10 cellular contexts compared by ENCODE assay signal in the genomic region with DNA sequence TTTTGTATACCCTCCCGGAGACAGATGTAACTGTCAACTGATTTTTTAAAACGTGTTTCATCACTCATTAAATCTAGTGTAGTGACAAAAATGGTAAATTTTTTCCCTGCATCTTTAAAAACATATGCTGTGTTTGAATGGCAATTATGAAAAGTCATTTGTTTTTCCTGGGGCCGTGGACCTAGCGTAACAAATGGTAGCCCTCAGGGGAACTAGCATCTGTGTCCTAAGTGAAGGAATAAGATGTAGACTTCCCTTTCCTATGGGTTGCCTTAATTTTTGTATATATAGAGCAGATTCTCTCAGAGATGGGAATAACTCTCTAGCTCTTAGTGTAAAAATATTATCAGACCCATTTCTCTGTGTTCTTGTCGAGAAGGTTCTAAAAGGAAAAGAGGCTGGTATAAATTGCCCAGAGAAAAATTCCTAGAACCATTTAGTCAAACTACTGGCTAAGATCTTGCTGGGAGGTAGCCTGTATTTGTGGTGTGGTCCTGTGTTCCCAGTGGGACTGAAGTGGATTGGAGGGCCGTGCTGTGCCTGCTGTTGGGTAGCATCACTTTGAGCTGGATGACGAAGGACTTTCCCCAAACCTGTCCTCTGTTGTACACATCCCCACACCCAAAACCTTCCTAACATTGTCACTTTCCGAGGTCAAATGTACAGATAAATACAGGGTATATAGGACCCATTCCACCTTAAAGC.
DNase-seq lines count a peak whose midpoint lies in the region; ATAC-seq and TF ChIP-seq lines count a peak whose summit lies in the region.
"Had no signal": no experiment of that assay in that cellular context is flagged by ENCODE, and none has a peak within 500 bp of the region (broad histone marks: within the 10 kb centered on the region; RNA-seq: fewer than 3 reads in every experiment).

No MANE protein-coding gene starts in this region.

- TF ChIP-seq CTCF in nephron (IDR thresholded peaks at IDR 0.05; ENCODE audit: unreplicated experiment in 3 of 3) = no peak

- no peak for DNase-seq in CD4-positive, CD25-positive, alpha-beta regulatory T cell
- no peak for DNase-seq in activated naive CD8-positive, alpha-beta T cell treated with anti-CD3 and anti-CD28 coated beads, Interleukin-2, amount 50 U/mL, for 24 hours
- DNase-seq in Kasumi-1 (lab: John Stamatoyannopoulos, UW) = no peak
- no peak for DNase-seq in stimulated activated CD4-positive, alpha-beta T cell treated with anti-CD3 and anti-CD28 coated beads, Interleukin-4, amount 100 ng/mL, for 1 hour
- no peak for DNase-seq in stimulated activated CD8-positive, alpha-beta memory T cell treated with anti-CD3 and anti-CD28 coated beads, Interleukin-4, amount 100 ng/mL, for 48 hours
- DNase-seq: NCI-H1048 had no signal

- H3K27ac Mint-ChIP-seq in CD4-positive, CD25-positive, alpha-beta regulatory T cell = peak overlapping the region; percentile 93
- peak overlapping the region; percentile 75 for H3K27ac Mint-ChIP-seq in activated naive CD8-positive, alpha-beta T cell treated with anti-CD3 and anti-CD28 coated beads, Interleukin-2, amount 50 U/mL, for 24 hours
- peak overlapping the region; percentile 47 to 70 (median 66) for H3K27ac Mint-ChIP-seq in nephron

- peak overlapping the region; percentile 88 for H3K4me3 ChIP-seq in CD4-positive, CD25-positive, alpha-beta regulatory T cell (ENCODE audit: low read depth, low read length)
- no peak overlapping the region for H3K4me3 ChIP-seq in HUES64 (ENCODE audit: low read length)
- H3K4me3 ChIP-seq: SK-N-MC had no signal

- 76% methylated on average over 5 of the region's 8 CpGs for WGBS in HUES64

- H3K4me3 Mint-ChIP-seq in CD4-positive, CD25-positive, alpha-beta regulatory T cell = peak overlapping the region; percentile 89 to 97 (median 90)
- H3K4me3 Mint-ChIP-seq in activated naive CD8-positive, alpha-beta T cell treated with anti-CD3 and anti-CD28 coated beads, Interleukin-2, amount 50 U/mL, for 24 hours = no peak overlapping the region
- no peak overlapping the region for H3K4me3 Mint-ChIP-seq in nephron

- H3K9ac ChIP-seq in HUES64 (ENCODE audit: low read depth, low read length) = no peak overlapping the region

- H3K36me3 ChIP-seq in CD4-positive, CD25-positive, alpha-beta regulatory T cell (ENCODE audit: control insufficient read depth, insufficient read depth, low read length) = no peaks in the 10 kb centered on the region
- no peaks in the 10 kb centered on the region for H3K36me3 ChIP-seq in HUES64 (ENCODE audit: insufficient read depth, low read length)

- H3K9me3 Mint-ChIP-seq in CD4-positive, CD25-positive, alpha-beta regulatory T cell = no peaks in the 10 kb centered on the region
- H3K9me3 Mint-ChIP-seq in activated naive CD8-positive, alpha-beta T cell treated with anti-CD3 and anti-CD28 coated beads, Interleukin-2, amount 50 U/mL, for 24 hours = no peaks in the 10 kb centered on the region
- no peaks in the 10 kb centered on the region for H3K9me3 Mint-ChIP-seq in nephron

- peaks cover 88% of the 10 kb centered on the region for H3K4me1 ChIP-seq in CD4-positive, CD25-positive, alpha-beta regulatory T cell (ENCODE audit: control insufficient read depth, insufficient read depth, low read length, poor library complexity, severe bottlenecking)
- H3K4me1 ChIP-seq in HUES64 (ENCODE audit: insufficient read depth, low read length) = peaks cover 42% of the 10 kb centered on the region

- no peak for ATAC-seq in CD4-positive, CD25-positive, alpha-beta regulatory T cell (ENCODE audit: low read depth in 2 of 2)
- ATAC-seq in activated naive CD8-positive, alpha-beta T cell treated with anti-CD3 and anti-CD28 coated beads, Interleukin-2, amount 50 U/mL, for 24 hours = no peak
- ATAC-seq in HG03521 (IDR thresholded peaks at IDR 0.05; ENCODE audit: unreplicated experiment) = no peak

- H3K27ac ChIP-seq in CD4-positive, CD25-positive, alpha-beta regulatory T cell (ENCODE audit: insufficient read depth, low read length, poor library complexity, severe bottlenecking) = peak overlapping the region; percentile 80
- peak overlapping the region; percentile 83; the same call in 1 of the 2 replicates for H3K27ac ChIP-seq in HUES64 (ENCODE audit: low read depth, low read length)
- H3K27ac ChIP-seq: SK-N-MC had no signal

- H3K27me3 Mint-ChIP-seq in CD4-positive, CD25-positive, alpha-beta regulatory T cell = no peaks in the 10 kb centered on the region
- no peaks in the 10 kb centered on the region for H3K27me3 Mint-ChIP-seq in activated naive CD8-positive, alpha-beta T cell treated with anti-CD3 and anti-CD28 coated beads, Interleukin-2, amount 50 U/mL, for 24 hours
- H3K27me3 Mint-ChIP-seq in nephron (ENCODE audit: low read depth) = no peaks in the 10 kb centered on the region

- peaks cover 19 to 86% (median 61%) of the 10 kb centered on the region in 4 donors for H3K4me1 Mint-ChIP-seq in CD4-positive, CD25-positive, alpha-beta regulatory T cell
- peaks cover 83% of the 10 kb centered on the region for H3K4me1 Mint-ChIP-seq in activated naive CD8-positive, alpha-beta T cell treated with anti-CD3 and anti-CD28 coated beads, Interleukin-2, amount 50 U/mL, for 24 hours
- peaks cover 67% of the 10 kb centered on the region for H3K4me1 Mint-ChIP-seq in nephron

- H3K36me3 Mint-ChIP-seq in CD4-positive, CD25-positive, alpha-beta regulatory T cell = no peaks in the 10 kb centered on the region
- no peaks in the 10 kb centered on the region for H3K36me3 Mint-ChIP-seq in activated naive CD8-positive, alpha-beta T cell treated with anti-CD3 and anti-CD28 coated beads, Interleukin-2, amount 50 U/mL, for 24 hours (ENCODE audit: low read depth)
- no peaks in the 10 kb centered on the region for H3K36me3 Mint-ChIP-seq in nephron (ENCODE audit: low read depth)

- H3K27me3 ChIP-seq in CD4-positive, CD25-positive, alpha-beta regulatory T cell (ENCODE audit: control insufficient read depth, insufficient read depth, low read length) = no peaks in the 10 kb centered on the region
- H3K27me3 ChIP-seq in HUES64 (ENCODE audit: insufficient read depth, low read length) = no peaks in the 10 kb centered on the region

- no peaks in the 10 kb centered on the region for H3K9me3 ChIP-seq in CD4-positive, CD25-positive, alpha-beta regulatory T cell (ENCODE audit: control insufficient read depth in 2 of 2, low read length in 2 of 2)
- no peaks in the 10 kb centered on the region for H3K9me3 ChIP-seq in HUES64 (ENCODE audit: insufficient read depth, low read depth, low read length)

Comparison
In these comparisons a context has a peak if more than half of its experiments do, and no peak if none do; other contexts are left out.
1. H3K4me3 Mint-ChIP-seq: peak in CD4-positive, CD25-positive, alpha-beta regulatory T cell (4 of 4); none in activated naive CD8-positive, alpha-beta T cell treated with anti-CD3 and anti-CD28 coated beads, Interleukin-2, amount 50 U/mL, for 24 hours (single experiment) and nephron (0 of 3).
2. Peak in every context shown above with its lines, with median percentiles within 50 percentile points of each other: H3K27ac Mint-ChIP-seq.